ENCODE assay signal across 1 cellular context in the genomic region with DNA sequence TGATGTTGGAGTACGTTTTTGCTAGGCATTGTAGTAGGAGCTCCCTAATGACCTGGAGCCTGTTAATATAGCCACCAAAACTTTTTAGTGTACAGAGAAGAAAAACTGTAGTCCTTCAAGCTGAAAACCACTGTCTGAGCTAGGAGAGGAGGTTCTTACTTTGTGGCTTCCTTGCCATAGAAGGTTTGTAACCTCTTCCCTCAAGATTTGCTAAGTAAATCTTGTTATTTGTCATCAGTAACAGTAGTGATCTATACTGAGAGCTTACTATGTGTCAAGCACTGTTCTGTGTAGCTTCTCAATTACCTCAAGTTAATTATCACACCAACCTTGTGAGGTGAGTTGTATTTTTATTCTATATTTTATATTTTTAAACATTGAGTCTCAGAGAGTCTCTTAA.
TF ChIP-seq lines count a peak whose summit lies in the region.

No MANE protein-coding gene starts in this region.

TF ChIP-seq in GM23338, 12 proteins besides CTCF, POLR2A, EP300 and RAD21 (continued from another document):
- TF ChIP-seq, protein P1, sequence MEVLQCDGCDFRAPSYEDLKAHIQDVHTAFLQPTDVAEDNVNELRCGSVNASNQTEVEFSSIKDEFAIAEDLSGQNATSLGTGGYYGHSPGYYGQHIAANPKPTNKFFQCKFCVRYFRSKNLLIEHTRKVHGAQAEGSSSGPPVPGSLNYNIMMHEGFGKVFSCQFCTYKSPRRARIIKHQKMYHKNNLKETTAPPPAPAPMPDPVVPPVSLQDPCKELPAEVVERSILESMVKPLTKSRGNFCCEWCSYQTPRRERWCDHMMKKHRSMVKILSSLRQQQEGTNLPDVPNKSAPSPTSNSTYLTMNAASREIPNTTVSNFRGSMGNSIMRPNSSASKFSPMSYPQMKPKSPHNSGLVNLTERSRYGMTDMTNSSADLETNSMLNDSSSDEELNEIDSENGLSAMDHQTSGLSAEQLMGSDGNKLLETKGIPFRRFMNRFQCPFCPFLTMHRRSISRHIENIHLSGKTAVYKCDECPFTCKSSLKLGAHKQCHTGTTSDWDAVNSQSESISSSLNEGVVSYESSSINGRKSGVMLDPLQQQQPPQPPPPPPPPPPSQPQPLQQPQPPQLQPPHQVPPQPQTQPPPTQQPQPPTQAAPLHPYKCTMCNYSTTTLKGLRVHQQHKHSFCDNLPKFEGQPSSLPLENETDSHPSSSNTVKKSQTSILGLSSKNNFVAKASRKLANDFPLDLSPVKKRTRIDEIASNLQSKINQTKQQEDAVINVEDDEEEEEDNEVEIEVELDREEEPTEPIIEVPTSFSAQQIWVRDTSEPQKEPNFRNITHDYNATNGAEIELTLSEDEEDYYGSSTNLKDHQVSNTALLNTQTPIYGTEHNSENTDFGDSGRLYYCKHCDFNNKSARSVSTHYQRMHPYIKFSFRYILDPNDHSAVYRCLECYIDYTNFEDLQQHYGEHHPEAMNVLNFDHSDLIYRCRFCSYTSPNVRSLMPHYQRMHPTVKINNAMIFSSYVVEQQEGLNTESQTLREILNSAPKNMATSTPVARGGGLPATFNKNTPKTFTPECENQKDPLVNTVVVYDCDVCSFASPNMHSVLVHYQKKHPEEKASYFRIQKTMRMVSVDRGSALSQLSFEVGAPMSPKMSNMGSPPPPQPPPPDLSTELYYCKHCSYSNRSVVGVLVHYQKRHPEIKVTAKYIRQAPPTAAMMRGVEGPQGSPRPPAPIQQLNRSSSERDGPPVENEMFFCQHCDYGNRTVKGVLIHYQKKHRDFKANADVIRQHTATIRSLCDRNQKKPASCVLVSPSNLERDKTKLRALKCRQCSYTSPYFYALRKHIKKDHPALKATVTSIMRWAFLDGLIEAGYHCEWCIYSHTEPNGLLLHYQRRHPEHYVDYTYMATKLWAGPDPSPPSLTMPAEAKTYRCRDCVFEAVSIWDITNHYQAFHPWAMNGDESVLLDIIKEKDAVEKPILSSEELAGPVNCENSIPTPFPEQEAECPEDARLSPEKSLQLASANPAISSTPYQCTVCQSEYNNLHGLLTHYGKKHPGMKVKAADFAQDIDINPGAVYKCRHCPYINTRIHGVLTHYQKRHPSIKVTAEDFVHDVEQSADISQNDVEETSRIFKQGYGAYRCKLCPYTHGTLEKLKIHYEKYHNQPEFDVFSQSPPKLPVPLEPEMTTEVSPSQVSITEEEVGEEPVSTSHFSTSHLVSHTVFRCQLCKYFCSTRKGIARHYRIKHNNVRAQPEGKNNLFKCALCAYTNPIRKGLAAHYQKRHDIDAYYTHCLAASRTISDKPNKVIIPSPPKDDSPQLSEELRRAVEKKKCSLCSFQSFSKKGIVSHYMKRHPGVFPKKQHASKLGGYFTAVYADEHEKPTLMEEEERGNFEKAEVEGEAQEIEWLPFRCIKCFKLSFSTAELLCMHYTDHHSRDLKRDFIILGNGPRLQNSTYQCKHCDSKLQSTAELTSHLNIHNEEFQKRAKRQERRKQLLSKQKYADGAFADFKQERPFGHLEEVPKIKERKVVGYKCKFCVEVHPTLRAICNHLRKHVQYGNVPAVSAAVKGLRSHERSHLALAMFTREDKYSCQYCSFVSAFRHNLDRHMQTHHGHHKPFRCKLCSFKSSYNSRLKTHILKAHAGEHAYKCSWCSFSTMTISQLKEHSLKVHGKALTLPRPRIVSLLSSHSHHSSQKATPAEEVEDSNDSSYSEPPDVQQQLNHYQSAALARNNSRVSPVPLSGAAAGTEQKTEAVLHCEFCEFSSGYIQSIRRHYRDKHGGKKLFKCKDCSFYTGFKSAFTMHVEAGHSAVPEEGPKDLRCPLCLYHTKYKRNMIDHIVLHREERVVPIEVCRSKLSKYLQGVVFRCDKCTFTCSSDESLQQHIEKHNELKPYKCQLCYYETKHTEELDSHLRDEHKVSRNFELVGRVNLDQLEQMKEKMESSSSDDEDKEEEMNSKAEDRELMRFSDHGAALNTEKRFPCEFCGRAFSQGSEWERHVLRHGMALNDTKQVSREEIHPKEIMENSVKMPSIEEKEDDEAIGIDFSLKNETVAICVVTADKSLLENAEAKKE (CRISPR knock-in tag; IDR thresholded peaks at IDR 0.05) = no peak
- TF ChIP-seq ZNF331 (CRISPR knock-in tag; IDR thresholded peaks at IDR 0.05; ENCODE audit: low read depth) (no peak), CREB1 (CRISPR knock-in tag; IDR thresholded peaks at IDR 0.05; ENCODE audit: low read depth) (no peak), STAT1 (IDR thresholded peaks at IDR 0.05; ENCODE audit: unreplicated experiment) (no peak)
